Comparison of ENCODE assay signal across 2 cellular contexts in genomic region chr15:50687302-50687902, GRCh38.
TF ChIP-seq lines count a peak whose summit lies in the region.

No MANE protein-coding gene starts in this region.

TF ChIP-seq in HEK293, 187 proteins besides CTCF, POLR2A, EP300 and RAD21 (continued from another document):
- TF ChIP-seq ZNF530 (tag by site-specific recombination; IDR thresholded peaks at IDR 0.05; ENCODE audit: low read depth) (no peak), ZEB2 (tag by site-specific recombination; IDR thresholded peaks at IDR 0.05) (0 out of 2 replicates have a peak, but pooled peaks have one; percentile 3), ZNF174 (tag by site-specific recombination; IDR thresholded peaks at IDR 0.05) (no peak), ZNF211 (tag by site-specific recombination; IDR thresholded peaks at IDR 0.05; ENCODE audit: low read depth) (no peak), ZXDB (tag by site-specific recombination; IDR thresholded peaks at IDR 0.05) (0 out of 2 replicates have a peak, but pooled peaks have one; percentile 1), ZNF626 (tag by site-specific recombination; IDR thresholded peaks at IDR 0.05) (no peak), ZNF48 (tag by site-specific recombination; IDR thresholded peaks at IDR 0.05) (no peak), ZNF518A (tag by site-specific recombination; conservative IDR thresholded peaks at IDR 0.05; ENCODE audit: low read depth) (no peak), ATF2 (tag by site-specific recombination; IDR thresholded peaks at IDR 0.05; ENCODE audit: low read depth) (no peak), ZNF292 (tag by site-specific recombination; IDR thresholded peaks at IDR 0.05; ENCODE audit: borderline replicate concordance, low read depth) (no peak), ZBTB17 (tag by site-specific recombination; IDR thresholded peaks at IDR 0.05) (no peak; the same call in 1 of the 2 replicates), ZNF623 (tag by site-specific recombination; IDR thresholded peaks at IDR 0.05) (no peak), ZNF302 (tag by site-specific recombination; IDR thresholded peaks at IDR 0.05; ENCODE audit: low read depth) (no peak), ZNF670 (tag by site-specific recombination; IDR thresholded peaks at IDR 0.05; ENCODE audit: low read depth) (no peak), ZNF324 (tag by site-specific recombination; IDR thresholded peaks at IDR 0.05) (no peak), ZNF549 (tag by site-specific recombination; IDR thresholded peaks at IDR 0.05) (no peak), TRIM28 (IDR thresholded peaks at IDR 0.05; ENCODE audit: borderline replicate concordance, low read length) (no peak), ZNF664 (tag by site-specific recombination; IDR thresholded peaks at IDR 0.05) (no peak)
- TF ChIP-seq, protein P1, sequence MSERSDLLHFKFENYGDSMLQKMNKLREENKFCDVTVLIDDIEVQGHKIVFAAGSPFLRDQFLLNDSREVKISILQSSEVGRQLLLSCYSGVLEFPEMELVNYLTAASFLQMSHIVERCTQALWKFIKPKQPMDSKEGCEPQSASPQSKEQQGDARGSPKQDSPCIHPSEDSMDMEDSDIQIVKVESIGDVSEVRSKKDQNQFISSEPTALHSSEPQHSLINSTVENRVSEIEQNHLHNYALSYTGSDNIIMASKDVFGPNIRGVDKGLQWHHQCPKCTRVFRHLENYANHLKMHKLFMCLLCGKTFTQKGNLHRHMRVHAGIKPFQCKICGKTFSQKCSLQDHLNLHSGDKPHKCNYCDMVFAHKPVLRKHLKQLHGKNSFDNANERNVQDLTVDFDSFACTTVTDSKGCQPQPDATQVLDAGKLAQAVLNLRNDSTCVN (tag by site-specific recombination; optimal IDR thresholded peaks at IDR 0.05) = no peak

TF ChIP-seq in liver, 16 proteins besides CTCF, POLR2A, EP300 and RAD21 (continued from another document):
- TF ChIP-seq, protein P2, sequence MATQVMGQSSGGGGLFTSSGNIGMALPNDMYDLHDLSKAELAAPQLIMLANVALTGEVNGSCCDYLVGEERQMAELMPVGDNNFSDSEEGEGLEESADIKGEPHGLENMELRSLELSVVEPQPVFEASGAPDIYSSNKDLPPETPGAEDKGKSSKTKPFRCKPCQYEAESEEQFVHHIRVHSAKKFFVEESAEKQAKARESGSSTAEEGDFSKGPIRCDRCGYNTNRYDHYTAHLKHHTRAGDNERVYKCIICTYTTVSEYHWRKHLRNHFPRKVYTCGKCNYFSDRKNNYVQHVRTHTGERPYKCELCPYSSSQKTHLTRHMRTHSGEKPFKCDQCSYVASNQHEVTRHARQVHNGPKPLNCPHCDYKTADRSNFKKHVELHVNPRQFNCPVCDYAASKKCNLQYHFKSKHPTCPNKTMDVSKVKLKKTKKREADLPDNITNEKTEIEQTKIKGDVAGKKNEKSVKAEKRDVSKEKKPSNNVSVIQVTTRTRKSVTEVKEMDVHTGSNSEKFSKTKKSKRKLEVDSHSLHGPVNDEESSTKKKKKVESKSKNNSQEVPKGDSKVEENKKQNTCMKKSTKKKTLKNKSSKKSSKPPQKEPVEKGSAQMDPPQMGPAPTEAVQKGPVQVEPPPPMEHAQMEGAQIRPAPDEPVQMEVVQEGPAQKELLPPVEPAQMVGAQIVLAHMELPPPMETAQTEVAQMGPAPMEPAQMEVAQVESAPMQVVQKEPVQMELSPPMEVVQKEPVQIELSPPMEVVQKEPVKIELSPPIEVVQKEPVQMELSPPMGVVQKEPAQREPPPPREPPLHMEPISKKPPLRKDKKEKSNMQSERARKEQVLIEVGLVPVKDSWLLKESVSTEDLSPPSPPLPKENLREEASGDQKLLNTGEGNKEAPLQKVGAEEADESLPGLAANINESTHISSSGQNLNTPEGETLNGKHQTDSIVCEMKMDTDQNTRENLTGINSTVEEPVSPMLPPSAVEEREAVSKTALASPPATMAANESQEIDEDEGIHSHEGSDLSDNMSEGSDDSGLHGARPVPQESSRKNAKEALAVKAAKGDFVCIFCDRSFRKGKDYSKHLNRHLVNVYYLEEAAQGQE (IDR thresholded peaks at IDR 0.05) = peak; percentile 6
- TF ChIP-seq, protein P3, sequence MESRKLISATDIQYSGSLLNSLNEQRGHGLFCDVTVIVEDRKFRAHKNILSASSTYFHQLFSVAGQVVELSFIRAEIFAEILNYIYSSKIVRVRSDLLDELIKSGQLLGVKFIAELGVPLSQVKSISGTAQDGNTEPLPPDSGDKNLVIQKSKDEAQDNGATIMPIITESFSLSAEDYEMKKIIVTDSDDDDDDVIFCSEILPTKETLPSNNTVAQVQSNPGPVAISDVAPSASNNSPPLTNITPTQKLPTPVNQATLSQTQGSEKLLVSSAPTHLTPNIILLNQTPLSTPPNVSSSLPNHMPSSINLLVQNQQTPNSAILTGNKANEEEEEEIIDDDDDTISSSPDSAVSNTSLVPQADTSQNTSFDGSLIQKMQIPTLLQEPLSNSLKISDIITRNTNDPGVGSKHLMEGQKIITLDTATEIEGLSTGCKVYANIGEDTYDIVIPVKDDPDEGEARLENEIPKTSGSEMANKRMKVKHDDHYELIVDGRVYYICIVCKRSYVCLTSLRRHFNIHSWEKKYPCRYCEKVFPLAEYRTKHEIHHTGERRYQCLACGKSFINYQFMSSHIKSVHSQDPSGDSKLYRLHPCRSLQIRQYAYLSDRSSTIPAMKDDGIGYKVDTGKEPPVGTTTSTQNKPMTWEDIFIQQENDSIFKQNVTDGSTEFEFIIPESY (IDR thresholded peaks at IDR 0.05) = no peak
- TF ChIP-seq SP1 (IDR thresholded peaks at IDR 0.05) = peak; percentile 54
- TF ChIP-seq FOXA2 (IDR thresholded peaks at IDR 0.05) = no peak
